Comparison of ENCODE assay signal across 33 cellular contexts in the genomic region with DNA sequence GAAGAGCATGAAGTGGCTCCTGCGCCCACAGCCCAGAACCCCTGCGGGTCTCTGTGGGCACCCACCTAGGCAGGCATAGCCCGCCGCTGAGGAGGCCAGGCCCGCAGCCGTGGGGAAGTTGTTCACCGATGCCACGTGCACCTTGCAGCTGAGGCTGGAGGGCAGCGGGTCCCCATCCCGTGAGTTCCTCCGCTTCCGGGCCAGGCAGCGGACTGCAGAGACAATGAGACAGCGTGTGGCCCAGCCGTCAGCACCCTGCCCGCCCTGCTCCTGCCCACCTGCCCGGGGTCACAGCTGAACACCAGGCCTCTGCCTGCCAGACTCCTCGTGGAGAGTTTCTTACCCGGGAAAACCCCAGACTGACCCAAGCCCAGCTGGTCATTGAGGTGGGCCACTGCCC. TPM values are rescaled to one million over a fixed set of nuclear protein-coding genes. Genes with fewer than 3 reads are reported as not detected.
"Had no signal": no experiment of that assay in that cellular context is flagged by ENCODE, and none has a peak within 500 bp of the region (broad histone marks: within the 10 kb centered on the region; RNA-seq: fewer than 3 reads in every experiment).

No MANE protein-coding gene starts in this region.

- DNase-seq: activated CD4-positive, alpha-beta T cell treated with anti-CD3 and anti-CD28 coated beads, Interleukin-2, amount 10 ng/mL, durations not matched to agents 24 days and 14 days; activated CD4-positive, alpha-beta T cell treated with anti-CD3 and anti-CD28 coated beads, Interleukin-2, amount 50 U/mL, for 48 hours; activated CD8-positive, alpha-beta T cell treated with anti-CD3 and anti-CD28 coated beads, Interleukin-2, amount 10 ng/mL, durations not matched to agents 7 days and 5 days; activated gamma-delta T cell; activated naive CD4-positive, alpha-beta T cell treated with Interleukin-2 at 50 U/mL for 16 hours; activated naive CD8-positive, alpha-beta T cell treated with anti-CD3 and anti-CD28 coated beads, Interleukin-2, amount 10 ng/mL, durations not matched to agents 7 days and 5 days; activated T-cell treated with anti-CD3 and anti-CD28 coated beads, Interleukin-2, amount 50 U/mL, for 24 hours; amygdala; MM.1S; MV-4-11; NCI-H1092; NCI-H1436 treated with DMSO at 0.1 percent for 48 hours; NCI-H1694 treated with DMSO at 0.1 percent for 48 hours; NCI-H2029; NCI-H510A; NCI-H526; NCI-H748 treated with DMSO at 0.1 percent for 48 hours; NK-92 treated with Interleukin-12 subunit alpha and Interleukin-12 subunit beta, amount 100 ng/mL, for 24 hours; OCI-M1; SHP77 treated with DMSO at 0.1 percent for 48 hours; SK-N-SH had no signal

- H3K9me3 Mint-ChIP-seq: activated CD4-positive, alpha-beta T cell treated with anti-CD3 and anti-CD28 coated beads, Interleukin-2, amount 10 ng/mL, durations not matched to agents 24 days and 14 days; activated naive CD4-positive, alpha-beta T cell treated with anti-CD3 and anti-CD28 coated beads, Interleukin-2, amount 50 U/mL, for 24 hours; activated naive CD8-positive, alpha-beta T cell treated with anti-CD3 and anti-CD28 coated beads, Interleukin-2, amount 10 ng/mL, durations not matched to agents 7 days and 5 days; activated T-cell treated with anti-CD3 and anti-CD28 coated beads, Interleukin-2, amount 50 U/mL, for 24 hours; activated T-helper 2 cell treated with anti-CD3 and anti-CD28 coated beads, Interferon-gamma antibody, Interleukin-2, Interleukin-4, amounts not matched to agents 10 μg/mL and 5 μg/mL and 100 μg/mL, durations not matched to agents 14 hours and 24 hours and 36 hours; central memory CD8-positive, alpha-beta T cell; T-helper 1 cell treated with Interleukin-12 subunit alpha and Interleukin-12 subunit beta and Interleukin-4 antibody, amounts not matched to agents 30 μg/mL and 1 μg/mL, for 36 hours; T-helper 2 cell treated with Interferon-gamma antibody and Interleukin-4, amounts not matched to agents 5 μg/mL and 100 μg/mL, for 36 hours had no signal

- H3K9me3 ChIP-seq: ascending aorta, SJSA1, SK-N-SH had no signal

- H3K4me3 ChIP-seq: ascending aorta, cardiac muscle cell, SJSA1 had no signal

- H3K27me3 Mint-ChIP-seq: activated CD4-positive, alpha-beta T cell treated with anti-CD3 and anti-CD28 coated beads, Interleukin-2, amount 10 ng/mL, durations not matched to agents 24 days and 14 days; activated naive CD4-positive, alpha-beta T cell treated with anti-CD3 and anti-CD28 coated beads, Interleukin-2, amount 50 U/mL, for 24 hours; activated naive CD8-positive, alpha-beta T cell treated with anti-CD3 and anti-CD28 coated beads, Interleukin-2, amount 10 ng/mL, durations not matched to agents 7 days and 5 days; activated T-cell treated with anti-CD3 and anti-CD28 coated beads, Interleukin-2, amount 50 U/mL, for 24 hours; central memory CD8-positive, alpha-beta T cell had no signal

- ATAC-seq: activated CD8-positive, alpha-beta T cell treated with anti-CD3 and anti-CD28 coated beads, Interleukin-2, amount 10 ng/mL, durations not matched to agents 7 days and 5 days had no signal

- H3K4me2 ChIP-seq: KMS-11, SK-N-SH had no signal

- H3K27ac Mint-ChIP-seq: activated CD4-positive, alpha-beta T cell treated with anti-CD3 and anti-CD28 coated beads, Interleukin-2, amount 10 ng/mL, durations not matched to agents 24 days and 14 days; activated CD8-positive, alpha-beta T cell treated with anti-CD3 and anti-CD28 coated beads, Interleukin-2, amount 10 ng/mL, durations not matched to agents 7 days and 5 days; activated naive CD4-positive, alpha-beta T cell treated with anti-CD3 and anti-CD28 coated beads, Interleukin-2, amount 50 U/mL, for 24 hours; activated naive CD8-positive, alpha-beta T cell treated with anti-CD3 and anti-CD28 coated beads, Interleukin-2, amount 10 ng/mL, durations not matched to agents 7 days and 5 days; activated T-cell treated with anti-CD3 and anti-CD28 coated beads, Interleukin-2, amount 50 U/mL, for 24 hours; activated T-helper 2 cell treated with anti-CD3 and anti-CD28 coated beads, Interferon-gamma antibody, Interleukin-2, Interleukin-4, amounts not matched to agents 10 μg/mL and 5 μg/mL and 100 μg/mL, durations not matched to agents 14 hours and 24 hours and 36 hours; T-helper 1 cell treated with Interleukin-12 subunit alpha and Interleukin-12 subunit beta and Interleukin-4 antibody, amounts not matched to agents 30 μg/mL and 1 μg/mL, for 36 hours had no signal

- H3K27me3 ChIP-seq: ascending aorta, cardiac muscle cell, SJSA1 had no signal

- H3K4me3 Mint-ChIP-seq: activated CD4-positive, alpha-beta T cell treated with anti-CD3 and anti-CD28 coated beads, Interleukin-2, amount 10 ng/mL, durations not matched to agents 24 days and 14 days; activated CD8-positive, alpha-beta T cell treated with anti-CD3 and anti-CD28 coated beads, Interleukin-2, amount 10 ng/mL, durations not matched to agents 7 days and 5 days; activated naive CD4-positive, alpha-beta T cell treated with anti-CD3 and anti-CD28 coated beads, Interleukin-2, amount 50 U/mL, for 24 hours; activated naive CD8-positive, alpha-beta T cell treated with anti-CD3 and anti-CD28 coated beads, Interleukin-2, amount 10 ng/mL, durations not matched to agents 7 days and 5 days; activated T-cell treated with anti-CD3 and anti-CD28 coated beads, Interleukin-2, amount 50 U/mL, for 24 hours; central memory CD8-positive, alpha-beta T cell; T-helper 1 cell treated with Interleukin-12 subunit alpha and Interleukin-12 subunit beta and Interleukin-4 antibody, amounts not matched to agents 30 μg/mL and 1 μg/mL, for 36 hours; T-helper 2 cell treated with Interferon-gamma antibody and Interleukin-4, amounts not matched to agents 5 μg/mL and 100 μg/mL, for 36 hours had no signal

- FAIRE-seq: TTC549 had no signal

- H3K27ac ChIP-seq: ascending aorta, cardiac muscle cell, KMS-11, SJSA1 had no signal

RNA-seq across cellular contexts. Expression of a gene that starts 6.5 kb away (rescaled TPM):
- total RNA-seq: SJSA1 had no signal

RNA-seq across cellular contexts. Expression of a gene that starts 19.0 kb away (rescaled TPM):
- total RNA-seq: activated CD4-positive, alpha-beta T cell treated with anti-CD3 and anti-CD28 coated beads, Interleukin-2, amount 10 ng/mL, durations not matched to agents 24 days and 14 days; activated T-helper 2 cell treated with anti-CD3 and anti-CD28 coated beads, Interferon-gamma antibody, Interleukin-2, Interleukin-4, amounts not matched to agents 10 μg/mL and 5 μg/mL and 100 μg/mL, durations not matched to agents 14 hours and 24 hours and 36 hours; ascending aorta; cardiac muscle cell; LHCN-M2; SJSA1 had no signal
- polyA plus RNA-seq: adipose tissue, cardiac muscle cell had no signal

RNA-seq across cellular contexts. Expression of a gene that starts 28.9 kb away (rescaled TPM):
- total RNA-seq: ascending aorta had no signal
